13 cellular contexts compared by ENCODE assay signal in genomic region chr20:49907405-49908257, GRCh38.
"Had no signal": no experiment of that assay in that cellular context is flagged by ENCODE, and none has a peak within 500 bp of the region (broad histone marks: within the 10 kb centered on the region; RNA-seq: fewer than 3 reads in every experiment).

No MANE protein-coding gene starts in this region.

- H3K27ac ChIP-seq: brain microvascular endothelial cell, thoracic aorta had no signal

- H3K4me3 Mint-ChIP-seq: activated naive CD8-positive, alpha-beta T cell treated with anti-CD3 and anti-CD28 coated beads, Interleukin-2, amount 10 ng/mL, durations not matched to agents 7 days and 5 days; natural killer cell treated with Interleukin-12 subunit alpha and Interleukin-12 subunit beta and Interleukin-15 and Interleukin-18, amount 100 ng/mL, for 72 hours; WTC11 had no signal

- H3K4me3 ChIP-seq: hepatocyte, stomach, thoracic aorta had no signal

- H3K9me3 Mint-ChIP-seq: activated naive CD8-positive, alpha-beta T cell treated with anti-CD3 and anti-CD28 coated beads, Interleukin-2, amount 10 ng/mL, durations not matched to agents 7 days and 5 days; natural killer cell treated with Interleukin-12 subunit alpha and Interleukin-12 subunit beta and Interleukin-15 and Interleukin-18, amount 100 ng/mL, for 72 hours; WTC11 had no signal

- H2AFZ ChIP-seq: hepatocyte had no signal

- DNase-seq: activated CD4-positive, alpha-beta T cell treated with anti-CD3 and anti-CD28 coated beads for 4 hours; activated gamma-delta T cell treated with Interleukin-2 at 50 U/mL for 16 hours; activated naive CD8-positive, alpha-beta T cell treated with anti-CD3 and anti-CD28 coated beads, Interleukin-2, amount 10 ng/mL, durations not matched to agents 7 days and 5 days; brain microvascular endothelial cell; mesendoderm; nucleus accumbens; stomach; T-helper 2 cell had no signal

- H3K27ac Mint-ChIP-seq: activated naive CD8-positive, alpha-beta T cell treated with anti-CD3 and anti-CD28 coated beads, Interleukin-2, amount 10 ng/mL, durations not matched to agents 7 days and 5 days; natural killer cell treated with Interleukin-12 subunit alpha and Interleukin-12 subunit beta and Interleukin-15 and Interleukin-18, amount 100 ng/mL, for 72 hours; WTC11 had no signal

- H3K4me1 Mint-ChIP-seq: activated naive CD8-positive, alpha-beta T cell treated with anti-CD3 and anti-CD28 coated beads, Interleukin-2, amount 10 ng/mL, durations not matched to agents 7 days and 5 days; WTC11 had no signal

- H3K4me2 ChIP-seq: hepatocyte had no signal

- H3K9me3 ChIP-seq: stomach, thoracic aorta had no signal

- H3K27me3 ChIP-seq: brain microvascular endothelial cell, hepatocyte, stomach had no signal

- H3K27me3 Mint-ChIP-seq: activated naive CD8-positive, alpha-beta T cell treated with anti-CD3 and anti-CD28 coated beads, Interleukin-2, amount 10 ng/mL, durations not matched to agents 7 days and 5 days; natural killer cell treated with Interleukin-12 subunit alpha and Interleukin-12 subunit beta and Interleukin-15 and Interleukin-18, amount 100 ng/mL, for 72 hours had no signal

- ATAC-seq: natural killer cell treated with Interleukin-12 subunit alpha and Interleukin-12 subunit beta and Interleukin-15 and Interleukin-18, amount 100 ng/mL, for 72 hours; sciatic nerve; WTC11 had no signal
